In the genomic region with DNA sequence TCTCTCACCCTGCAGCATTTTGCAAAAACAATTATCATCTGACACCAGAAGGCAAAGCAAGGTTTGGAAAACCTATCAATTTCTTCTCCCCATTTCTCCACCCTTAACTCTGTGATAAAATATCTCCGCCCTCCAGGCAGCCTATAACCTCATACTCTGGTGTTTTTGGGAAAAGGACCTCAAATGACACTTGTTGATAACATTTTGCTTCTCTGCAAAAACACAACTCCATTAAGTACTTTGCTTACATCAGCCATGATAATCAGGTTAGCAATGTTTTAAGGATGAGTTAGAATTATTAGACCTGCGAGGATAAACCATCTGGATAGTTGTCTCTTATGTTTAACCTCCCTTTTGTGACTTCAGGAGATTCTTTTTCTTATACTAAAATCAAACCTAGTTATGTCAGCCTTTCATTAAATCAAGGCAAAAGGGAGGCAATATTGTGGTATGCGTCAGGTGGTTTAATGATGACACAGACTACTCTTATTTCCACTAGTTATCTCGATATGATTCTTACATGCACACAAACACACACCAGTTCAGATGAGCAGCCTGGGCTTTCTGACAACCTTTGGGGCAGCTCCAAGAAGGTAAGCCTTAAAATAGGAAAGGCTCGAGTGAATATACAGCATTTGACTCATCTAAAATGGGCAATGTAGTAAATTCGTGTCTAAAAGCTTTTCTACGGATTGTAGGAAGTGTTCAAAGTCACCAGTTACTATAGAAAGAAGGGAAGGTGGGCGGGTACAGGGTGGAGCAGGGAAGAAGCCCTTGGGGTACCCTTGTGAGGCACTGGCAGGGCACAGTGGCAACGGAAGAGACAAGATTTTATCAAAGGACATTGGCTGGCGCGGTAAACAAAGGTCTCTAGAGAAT, we compare ENCODE assay signal across 8 cellular contexts. TPM values are rescaled to one million over a fixed set of nuclear protein-coding genes. Genes with fewer than 3 reads are reported as not detected.
DNase-seq lines count a peak whose midpoint lies in the region; ATAC-seq and TF ChIP-seq lines count a peak whose summit lies in the region.

No MANE protein-coding gene starts in this region.

- H3K27ac Mint-ChIP-seq in activated CD8-positive, alpha-beta memory T cell treated with anti-CD3 and anti-CD28 coated beads, Interleukin-2, amount 10 ng/mL, durations not matched to agents 7 days and 5 days = peak overlapping the region; percentile 32
- peak overlapping the region; percentile 92 for H3K27ac Mint-ChIP-seq in activated naive CD8-positive, alpha-beta T cell treated with anti-CD3 and anti-CD28 coated beads, Interleukin-2, amount 50 U/mL, for 24 hours

- ATAC-seq in activated CD8-positive, alpha-beta memory T cell treated with anti-CD3 and anti-CD28 coated beads, Interleukin-2, amount 10 ng/mL, durations not matched to agents 7 days and 5 days = no peak
- peak; percentile 56 for ATAC-seq in activated naive CD8-positive, alpha-beta T cell treated with anti-CD3 and anti-CD28 coated beads, Interleukin-2, amount 50 U/mL, for 24 hours

- H3K27me3 ChIP-seq in mesenchymal stem cell (ENCODE audit: control insufficient read depth in 1 of 2, insufficient read depth in 1 of 2, low read length in 2 of 2) = peaks cover 0 to 15% of the 10 kb centered on the region in 2 experiments
- H3K27me3 ChIP-seq in testis = no peaks in the 10 kb centered on the region

- no peak overlapping the region for H3K18ac ChIP-seq in mesenchymal stem cell (ENCODE audit: low read depth in 1 of 2, low read length in 2 of 2)

- no peak overlapping the region for H3K23ac ChIP-seq in mesenchymal stem cell (ENCODE audit: low read length in 2 of 2)

- intact Hi-C loops in testis (cut with DNase I; ENCODE audit: low total_unique reads) = no loop called here

- H3K4ac ChIP-seq in mesenchymal stem cell (ENCODE audit: low read depth in 1 of 2, low read length in 2 of 2) = no peak overlapping the region

- H3K4me1 ChIP-seq in mesenchymal stem cell (ENCODE audit: control insufficient read depth, insufficient read depth, low read depth, low read length) (peaks cover 8% of the 10 kb centered on the region), testis (peaks cover 9% of the 10 kb centered on the region)

- 75% methylated on average over 7 of the region's 11 CpGs for WGBS in mesenchymal stem cell
- 44 to 46% methylated on average over 11 of the region's 11 CpGs for WGBS in testis, 2 donors

- no peaks in the 10 kb centered on the region for H3K9me3 Mint-ChIP-seq in activated CD8-positive, alpha-beta memory T cell treated with anti-CD3 and anti-CD28 coated beads, Interleukin-2, amount 10 ng/mL, durations not matched to agents 7 days and 5 days (ENCODE audit: low read depth)
- no peaks in the 10 kb centered on the region for H3K9me3 Mint-ChIP-seq in activated naive CD8-positive, alpha-beta T cell treated with anti-CD3 and anti-CD28 coated beads, Interleukin-2, amount 50 U/mL, for 24 hours

- no peak for TF ChIP-seq POLR2A in testis (IDR thresholded peaks at IDR 0.05)

- H3K4me3 Mint-ChIP-seq in activated CD8-positive, alpha-beta memory T cell treated with anti-CD3 and anti-CD28 coated beads, Interleukin-2, amount 10 ng/mL, durations not matched to agents 7 days and 5 days = peak overlapping the region; percentile 77
- H3K4me3 Mint-ChIP-seq in activated naive CD8-positive, alpha-beta T cell treated with anti-CD3 and anti-CD28 coated beads, Interleukin-2, amount 50 U/mL, for 24 hours = peak overlapping the region; percentile 97

- H4K8ac ChIP-seq in mesenchymal stem cell (ENCODE audit: low read length) = no peak overlapping the region

- TF ChIP-seq CTCF in testis (IDR thresholded peaks at IDR 0.05) = no peak

- peak overlapping the region; percentile 90 for H3K9ac ChIP-seq in mesenchymal stem cell (ENCODE audit: low read length)

- H3K14ac ChIP-seq in mesenchymal stem cell (ENCODE audit: low read length in 2 of 2) = no peak overlapping the region

- CTCF ChIA-PET in activated CD8-positive, alpha-beta memory T cell treated with anti-CD3 and anti-CD28 coated beads, Interleukin-2, amount 10 ng/mL, durations not matched to agents 7 days and 5 days (lab: Charles Lee) = interaction anchor here (1.0 to 4.6 kb wide), 9 partner anchors 15 to 143 kb away, joined by 3 to 25 read pairs (median 5); no protein-coding TSS in a partner anchor

- no peak overlapping the region for H3K4me2 ChIP-seq in mesenchymal stem cell (ENCODE audit: low read length, poor library complexity, severe bottlenecking)

- no peak overlapping the region for H2AFZ ChIP-seq in mesenchymal stem cell (ENCODE audit: low read depth, low read length)

- no peak overlapping the region for H2BK12ac ChIP-seq in mesenchymal stem cell (ENCODE audit: low read length in 2 of 2)

- H3K9me3 ChIP-seq in mesenchymal stem cell (ENCODE audit: control insufficient read depth, low read length) (no peaks in the 10 kb centered on the region), testis (no peaks in the 10 kb centered on the region)

- H3K79me1 ChIP-seq in mesenchymal stem cell (replicated peaks; ENCODE audit: low read length, poor library complexity, severe bottlenecking) = peaks cover 5% of the 10 kb centered on the region

- H2BK120ac ChIP-seq in mesenchymal stem cell (ENCODE audit: low read depth, low read length) = no peak overlapping the region

- no peak overlapping the region for H4K91ac ChIP-seq in mesenchymal stem cell (ENCODE audit: low read length)

- H2BK5ac ChIP-seq in mesenchymal stem cell (ENCODE audit: low read depth, low read length, poor library complexity, severe bottlenecking) = no peak overlapping the region

- H3K4me3 ChIP-seq in mesenchymal stem cell (ENCODE audit: insufficient read depth in 1 of 2, low read depth in 1 of 2, low read length in 2 of 2) (peak overlapping the region in 1 of 2 experiments; percentile 82), testis (peak overlapping the region; percentile 69 to 79)

- peaks cover 2% of the 10 kb centered on the region for H3K27me3 Mint-ChIP-seq in activated CD8-positive, alpha-beta memory T cell treated with anti-CD3 and anti-CD28 coated beads, Interleukin-2, amount 10 ng/mL, durations not matched to agents 7 days and 5 days
- no peaks in the 10 kb centered on the region for H3K27me3 Mint-ChIP-seq in activated naive CD8-positive, alpha-beta T cell treated with anti-CD3 and anti-CD28 coated beads, Interleukin-2, amount 50 U/mL, for 24 hours

- H3K27ac ChIP-seq in mesenchymal stem cell (ENCODE audit: low read length, poor library complexity, severe bottlenecking) (no peak overlapping the region), testis (no peak overlapping the region)

- peak; percentile 44 for DNase-seq in activated CD8-positive, alpha-beta memory T cell treated with anti-CD3 and anti-CD28 coated beads, Interleukin-2, amount 10 ng/mL, durations not matched to agents 7 days and 5 days
- no peak for DNase-seq in activated CD8-positive, alpha-beta memory T cell treated with anti-CD3 and anti-CD28 coated beads for 24 hours
- DNase-seq in activated naive CD8-positive, alpha-beta T cell treated with anti-CD3 and anti-CD28 coated beads, Interleukin-2, amount 50 U/mL, for 24 hours = peak; percentile 36
- DNase-seq in mesenchymal stem cell = no peak
- DNase-seq in testis = no peak
- no peak for DNase-seq in dedifferentiated amniotic fluid mesenchymal stem cell (ENCODE audit: extremely low spot score)
- no peak for DNase-seq in NCI-H2107 treated with DMSO at 0.1 percent for 48 hours (lab: John Stamatoyannopoulos, UW; ENCODE audit: unreplicated experiment)
- DNase-seq in NCI-H1930 (lab: John Stamatoyannopoulos, UW) = no peak

- no peak overlapping the region for H2AK5ac ChIP-seq in mesenchymal stem cell (ENCODE audit: low read length, severe bottlenecking)

- no peaks in the 10 kb centered on the region for H3K36me3 Mint-ChIP-seq in activated CD8-positive, alpha-beta memory T cell treated with anti-CD3 and anti-CD28 coated beads, Interleukin-2, amount 10 ng/mL, durations not matched to agents 7 days and 5 days
- H3K36me3 Mint-ChIP-seq in activated naive CD8-positive, alpha-beta T cell treated with anti-CD3 and anti-CD28 coated beads, Interleukin-2, amount 50 U/mL, for 24 hours (ENCODE audit: low read depth) = peaks cover 13% of the 10 kb centered on the region

- H3K36me3 ChIP-seq in mesenchymal stem cell (ENCODE audit: control insufficient read depth in 1 of 2, insufficient read depth in 2 of 2, low read depth in 1 of 2, low read length in 2 of 2) (no peaks in the 10 kb centered on the region), testis (ENCODE audit: low read depth, missing control alignments) (no peaks in the 10 kb centered on the region)

- H2BK15ac ChIP-seq in mesenchymal stem cell (ENCODE audit: low read depth, poor library complexity, severe bottlenecking) = no peak overlapping the region

- peaks cover 25% of the 10 kb centered on the region for H3K4me1 Mint-ChIP-seq in activated CD8-positive, alpha-beta memory T cell treated with anti-CD3 and anti-CD28 coated beads, Interleukin-2, amount 10 ng/mL, durations not matched to agents 7 days and 5 days
- H3K4me1 Mint-ChIP-seq in activated naive CD8-positive, alpha-beta T cell treated with anti-CD3 and anti-CD28 coated beads, Interleukin-2, amount 50 U/mL, for 24 hours = peaks cover 39% of the 10 kb centered on the region

RNA-seq across cellular contexts. Expression of a gene that starts 2.1 kb away (rescaled TPM):
- 10 to 100 TPM; 31.3 to 41.9 TPM for total RNA-seq in activated CD8-positive, alpha-beta memory T cell treated with anti-CD3 and anti-CD28 coated beads, Interleukin-2, amount 10 ng/mL, durations not matched to agents 7 days and 5 days
- polyA plus RNA-seq in mesenchymal stem cell (2013, experiment 1 of 2) = 4.8 TPM
- polyA plus RNA-seq in mesenchymal stem cell (2013, experiment 2 of 2) = 5.1 TPM
- total RNA-seq in testis = 10 to 100 TPM; 14.3 to 16.2 TPM
- 15.8 TPM for polyA plus RNA-seq in testis (ENCODE audit: insufficient read depth, low read depth, low replicate concordance)

Comparison
In these comparisons a context has a peak if more than half of its experiments do, and no peak if none do; other contexts are left out.
1. DNase-seq: peak in activated CD8-positive, alpha-beta memory T cell treated with anti-CD3 and anti-CD28 coated beads, Interleukin-2, amount 10 ng/mL, durations not matched to agents 7 days and 5 days (single experiment) and activated naive CD8-positive, alpha-beta T cell treated with anti-CD3 and anti-CD28 coated beads, Interleukin-2, amount 50 U/mL, for 24 hours (single experiment); none in activated CD8-positive, alpha-beta memory T cell treated with anti-CD3 and anti-CD28 coated beads for 24 hours (single experiment), mesenchymal stem cell (single experiment), testis (single experiment), dedifferentiated amniotic fluid mesenchymal stem cell (single experiment), NCI-H2107 treated with DMSO at 0.1 percent for 48 hours (single experiment) and NCI-H1930 (0 of 2).